In the genomic region with DNA sequence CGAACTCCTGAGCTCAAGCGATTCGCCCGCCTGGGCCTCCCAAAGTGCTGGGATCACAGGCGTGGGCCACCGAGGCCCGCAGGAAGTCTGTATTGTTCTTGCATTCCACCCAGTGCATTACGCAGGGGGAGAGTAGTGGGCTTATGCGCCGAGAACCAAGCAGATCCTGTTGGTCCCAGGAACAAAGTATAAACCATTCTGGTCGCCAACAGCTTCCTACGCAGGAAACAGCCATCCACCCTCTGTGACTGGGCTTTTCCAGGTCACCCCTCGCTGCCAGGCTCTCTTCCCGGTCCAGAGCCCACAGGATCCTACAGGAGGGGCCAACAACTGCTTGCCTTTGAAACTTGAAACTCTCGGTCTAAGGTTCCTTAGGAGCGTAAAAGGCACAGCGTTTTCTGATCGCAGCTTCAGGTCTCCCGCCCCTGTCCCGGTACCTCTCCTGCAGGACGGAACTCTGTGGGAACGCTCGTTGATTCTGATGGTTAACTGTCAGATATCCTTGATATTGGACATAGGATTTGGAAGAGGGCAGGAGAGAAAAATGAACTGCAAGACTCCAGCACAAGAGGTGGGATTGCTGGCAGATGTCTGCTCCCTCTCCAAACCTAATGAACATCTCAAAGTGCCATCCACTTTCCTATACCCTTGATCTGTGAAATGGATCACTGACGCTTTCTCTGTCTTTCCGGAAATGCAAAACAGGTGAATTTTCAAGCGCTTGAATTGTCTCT, we compare ENCODE assay signal across 9 cellular contexts. TPM values are rescaled to one million over a fixed set of nuclear protein-coding genes. Genes with fewer than 3 reads are reported as not detected.
DNase-seq lines count a peak whose midpoint lies in the region; ATAC-seq and TF ChIP-seq lines count a peak whose summit lies in the region.
"Had no signal": no experiment of that assay in that cellular context is flagged by ENCODE, and none has a peak within 500 bp of the region (broad histone marks: within the 10 kb centered on the region; RNA-seq: fewer than 3 reads in every experiment).

No MANE protein-coding gene starts in this region.

- no peak for DNase-seq in HFFc6
- DNase-seq in astrocyte of the spinal cord (ENCODE audit: low read depth, low spot score) = peak; percentile 76
- DNase-seq in smooth muscle cell (lab: John Stamatoyannopoulos, UW; ENCODE audit: unreplicated experiment) = no peak
- DNase-seq in GM13977 (ENCODE audit: low spot score) = no peak
- DNase-seq: Peyer's patch, substantia nigra had no signal

- no peak for ATAC-seq in HG02970 (IDR thresholded peaks at IDR 0.05; ENCODE audit: low FRiP score, unreplicated experiment)
- ATAC-seq in HG03469 (IDR thresholded peaks at IDR 0.05; ENCODE audit: unreplicated experiment) = no peak

- H3K27me3 ChIP-seq in iPS-20b (ENCODE audit: insufficient read depth, low read length) (peaks cover 72% of the 10 kb centered on the region), smooth muscle cell (ENCODE audit: low read depth) (no peaks in the 10 kb centered on the region)
- H3K27me3 ChIP-seq: Peyer's patch had no signal

- TF ChIP-seq CTCF in HFFc6 (IDR thresholded peaks at IDR 0.05) (no peak), astrocyte of the spinal cord (IDR thresholded peaks at IDR 0.05; ENCODE audit: low read depth, low read length) (no peak), smooth muscle cell (IDR thresholded peaks at IDR 0.05; ENCODE audit: borderline replicate concordance, insufficient read depth, poor library complexity, severe bottlenecking) (no peak), GM13977 (IDR thresholded peaks at IDR 0.05; ENCODE audit: extremely low read depth, insufficient read depth, missing control alignments) (no peak)

- H3K4me3 ChIP-seq in astrocyte of the spinal cord (ENCODE audit: low read depth, low read length) (peak overlapping the region; percentile 41), iPS-20b (ENCODE audit: low read length) (peak overlapping the region; percentile 48), smooth muscle cell (peak overlapping the region; percentile 39)

- H3K36me3 ChIP-seq in iPS-20b (ENCODE audit: insufficient read depth, low read depth, low read length) = no peaks in the 10 kb centered on the region
- no peaks in the 10 kb centered on the region for H3K36me3 ChIP-seq in smooth muscle cell (ENCODE audit: low read depth)
- H3K36me3 ChIP-seq: Peyer's patch had no signal

- peak overlapping the region; percentile 75 for H3K27ac Mint-ChIP-seq in HFFc6

- H3F3A ChIP-seq in smooth muscle cell (ENCODE audit: low read depth) = peaks cover 23% of the 10 kb centered on the region

- H3K36me3 Mint-ChIP-seq in HFFc6 (ENCODE audit: low read depth) = peaks cover 31% of the 10 kb centered on the region

- H3K4me1 ChIP-seq in iPS-20b (ENCODE audit: insufficient read depth, low read length) (peaks cover 13% of the 10 kb centered on the region; the same call in 1 of the 2 replicates), smooth muscle cell (ENCODE audit: low read depth) (peaks cover 22% of the 10 kb centered on the region)

- H3K9ac ChIP-seq in iPS-20b (ENCODE audit: low read depth, low read length) (no peak overlapping the region), smooth muscle cell (ENCODE audit: low read depth) (no peak overlapping the region)

- peaks cover 10% of the 10 kb centered on the region for H4K20me1 ChIP-seq in smooth muscle cell (ENCODE audit: low read depth)

- peaks cover under 1% of the 10 kb centered on the region for H3K27me3 Mint-ChIP-seq in HFFc6 (ENCODE audit: insufficient read depth)

- H2AFZ ChIP-seq in smooth muscle cell (ENCODE audit: low read depth) = no peak overlapping the region

- in situ Hi-C loops in astrocyte of the spinal cord (cut with HindIII; ENCODE audit: low sequenced_read_pairs) = no loop called here
- in situ Hi-C loops in GM13977 (cut with MboI; ENCODE audit: low pct_unique_long_range_greater_than_20kb, low sequenced_read_pairs, unreplicated experiment) = no loop called here

- peaks cover 65% of the 10 kb centered on the region for H3K4me1 Mint-ChIP-seq in HFFc6 (ENCODE audit: low read depth)

- H3K27ac ChIP-seq in iPS-20b (ENCODE audit: low read length) (no peak overlapping the region), smooth muscle cell (ENCODE audit: low read depth) (peak overlapping the region; percentile 33)
- H3K27ac ChIP-seq: Peyer's patch had no signal

- H3K4me3 Mint-ChIP-seq in HFFc6 = peak overlapping the region; percentile 76

- no peaks in the 10 kb centered on the region for H3K9me3 Mint-ChIP-seq in HFFc6

- H3K79me2 ChIP-seq in smooth muscle cell (ENCODE audit: low read depth) = peaks cover 9% of the 10 kb centered on the region

- 12% methylated on average over 26 of the region's 26 CpGs for WGBS in smooth muscle cell (ENCODE audit: low lambda C conversion rate)

- peak overlapping the region; percentile 84 for H3K4me2 ChIP-seq in smooth muscle cell

- no peaks in the 10 kb centered on the region for H3K9me3 ChIP-seq in iPS-20b (ENCODE audit: insufficient read depth, low read depth, low read length)
- H3K9me3 ChIP-seq in smooth muscle cell (replicated peaks; ENCODE audit: low read depth) = no peaks in the 10 kb centered on the region
- H3K9me3 ChIP-seq: Peyer's patch had no signal

RNA-seq across cellular contexts. Expression of a gene that starts 4.2 kb away (rescaled TPM):
- 1 to 10 TPM in 3 of 6 experiments, under 1 TPM in 3; 0.85 to 1.5 (median 1.1) TPM for total RNA-seq in HFFc6 (2021; fragmentation: NEBNext Ultra II Directional; extraction: Animal tissue kit (Norgen Biotek cat#: 25700))
- total RNA-seq in smooth muscle cell = 0.40 and 1.5 TPM in 2 replicates
- polyA plus RNA-seq in smooth muscle cell = 0.83 TPM in 1 of 2 replicates, not detected in the other
